In genomic region chr22:42444060-42444904, GRCh38 we compare ENCODE assay signal across 1 cellular context.
TF ChIP-seq lines count a peak whose summit lies in the region.

No MANE protein-coding gene starts in this region.

TF ChIP-seq in GM12878, 131 proteins besides CTCF, POLR2A, EP300 and RAD21 (continued from another document and continues in another):
- TF ChIP-seq REST (IDR thresholded peaks at IDR 0.05; ENCODE audit: low read depth, low read length) (no peak), MXI1 (IDR thresholded peaks at IDR 0.05; ENCODE audit: low read depth, low read length) (no peak), HDGF (IDR thresholded peaks at IDR 0.05) (peak; percentile 62; the same call in 1 of the 2 replicates), ZBTB33 (IDR thresholded peaks at IDR 0.05) (no peak), ZNF274 (IDR thresholded peaks at IDR 0.05; ENCODE audit: insufficient read depth, insufficient read length) (no peak), SMAD1 (IDR thresholded peaks at IDR 0.05; ENCODE audit: low read depth, partially characterized antibody) (no peak), TCF12 (IDR thresholded peaks at IDR 0.05; ENCODE audit: low read depth, low read length) (0 out of 2 replicates have a peak, but pooled peaks have one; percentile 18), KAT2A (conservative IDR thresholded peaks at IDR 0.05; ENCODE audit: control insufficient read depth, low read depth, low read length) (no peak), SP1 (IDR thresholded peaks at IDR 0.05; ENCODE audit: low read depth, low read length) (peak; percentile 91), ZNF24 (IDR thresholded peaks at IDR 0.05) (no peak), STAT3 (IDR thresholded peaks at IDR 0.05; ENCODE audit: low read depth, low read length) (no peak), ZNF384 (IDR thresholded peaks at IDR 0.05; ENCODE audit: borderline replicate concordance, low read depth, low read length) (no peak), HCFC1 (IDR thresholded peaks at IDR 0.05; ENCODE audit: low read length) (no peak), ZNF217 (IDR thresholded peaks at IDR 0.05) (no peak), HDAC6 (IDR thresholded peaks at IDR 0.05; ENCODE audit: unreplicated experiment) (no peak), SMARCA5 (IDR thresholded peaks at IDR 0.05) (peak; percentile 80; the same call in 1 of the 2 replicates), MYC (IDR thresholded peaks at IDR 0.05; ENCODE audit: insufficient read depth, insufficient read length, insufficient replicate concordance, low read length, severe bottlenecking) (no peak), NR2C1 (IDR thresholded peaks at IDR 0.05) (no peak), IKZF1 (conservative IDR thresholded peaks at IDR 0.05) (peak; percentile 72), ATF3 (IDR thresholded peaks at IDR 0.05; ENCODE audit: borderline replicate concordance, extremely low read depth, low read depth, low read length) (no peak), RAD51 (IDR thresholded peaks at IDR 0.05) (no peak), ZBTB40 (IDR thresholded peaks at IDR 0.05; ENCODE audit: borderline replicate concordance) (no peak), SRF (IDR thresholded peaks at IDR 0.05; ENCODE audit: low read depth in 2 of 2, low read length in 2 of 2) (no peak), TBL1XR1 (IDR thresholded peaks at IDR 0.05; ENCODE audit: low read depth, low read length) (no peak), ATF7 (IDR thresholded peaks at IDR 0.05; ENCODE audit: low read depth) (no peak), CEBPB (IDR thresholded peaks at IDR 0.05; ENCODE audit: borderline replicate concordance in 1 of 2, low read depth in 2 of 2, low read length in 2 of 2) (no peak), POLR2AphosphoS2 (IDR thresholded peaks at IDR 0.05; ENCODE audit: low read depth, low read length) (no peak), MTA2 (IDR thresholded peaks at IDR 0.05; ENCODE audit: low read depth) (peak; percentile 41; the same call in 1 of the 2 replicates), LARP7 (IDR thresholded peaks at IDR 0.05) (peak; percentile 32; the same call in 1 of the 2 replicates), CBX3 (IDR thresholded peaks at IDR 0.05; ENCODE audit: borderline replicate concordance, low read depth) (no peak), FOXM1 (IDR thresholded peaks at IDR 0.05; ENCODE audit: low read depth, low read length) (no peak), WRNIP1 (IDR thresholded peaks at IDR 0.05; ENCODE audit: borderline replicate concordance, low read depth, low read length) (no peak; the same call in 1 of the 2 replicates), ZBTB11 (CRISPR knock-in tag; IDR thresholded peaks at IDR 0.05) (no peak), E2F8 (IDR thresholded peaks at IDR 0.05; ENCODE audit: low read depth, partially characterized antibody) (peak; percentile 48), IRF3 (IDR thresholded peaks at IDR 0.05) (no peak), YY1 (IDR thresholded peaks at IDR 0.05; ENCODE audit: low read depth, low read length) (peak; percentile 88), RB1 (IDR thresholded peaks at IDR 0.05; ENCODE audit: borderline replicate concordance) (no peak), TCF7 (IDR thresholded peaks at IDR 0.05; ENCODE audit: borderline replicate concordance) (no peak), FOS (IDR thresholded peaks at IDR 0.05; ENCODE audit: borderline replicate concordance, extremely low read depth, insufficient read length) (no peak), BCLAF1 (IDR thresholded peaks at IDR 0.05) (no peak), SPI1 (IDR thresholded peaks at IDR 0.05; ENCODE audit: borderline replicate concordance, insufficient read depth, low read depth, low read length) (peak; percentile 11; the same call in 1 of the 2 replicates), NBN (IDR thresholded peaks at IDR 0.05) (0 out of 2 replicates have a peak, but pooled peaks have one; percentile 57)
